ENCODE assay signal across 8 cellular contexts in the genomic region with DNA sequence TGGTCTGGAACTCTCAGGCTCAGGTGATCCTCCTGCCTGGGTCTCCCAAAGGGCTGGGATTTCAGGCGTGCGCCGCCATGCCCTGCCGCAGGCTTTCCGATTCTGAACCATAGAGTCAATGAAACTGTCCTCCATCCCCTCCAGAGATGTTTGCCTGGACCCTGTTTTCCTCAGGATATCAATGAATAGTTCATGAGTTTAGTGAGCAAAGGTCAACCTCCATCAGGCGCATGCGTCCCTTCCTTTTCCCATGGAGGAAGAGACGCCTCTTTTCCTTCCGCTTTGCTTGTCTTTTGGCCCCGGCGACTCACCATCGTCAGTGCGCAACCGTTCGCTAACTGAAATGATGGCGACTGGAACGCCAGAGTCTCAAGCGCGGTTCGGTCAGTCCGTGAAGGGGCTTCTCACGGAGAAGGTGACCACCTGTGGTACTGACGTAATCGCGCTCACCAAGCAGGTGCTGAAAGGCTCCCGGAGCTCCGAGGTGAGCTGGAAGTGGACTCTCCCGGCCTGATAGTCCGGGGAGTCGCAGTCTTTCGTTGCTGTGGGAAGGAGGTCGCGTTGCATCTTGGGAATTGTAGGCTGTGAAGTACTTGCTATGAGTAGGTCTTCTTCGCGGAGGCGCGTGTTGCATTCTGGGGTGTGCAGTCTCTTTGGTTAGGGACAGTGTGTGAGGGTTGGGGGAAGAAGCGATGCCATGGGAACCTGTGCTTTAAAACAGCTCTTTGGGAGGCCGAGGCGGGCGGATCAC. TPM values are rescaled to one million over a fixed set of nuclear protein-coding genes. Genes with fewer than 3 reads are reported as not detected.
DNase-seq lines count a peak whose midpoint lies in the region; ATAC-seq and TF ChIP-seq lines count a peak whose summit lies in the region.

A gene with protein sequence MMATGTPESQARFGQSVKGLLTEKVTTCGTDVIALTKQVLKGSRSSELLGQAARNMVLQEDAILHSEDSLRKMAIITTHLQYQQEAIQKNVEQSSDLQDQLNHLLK (plus strand): TSS at position 316 of the 751 bp plus-strand sequence. CDS start 28 bp downstream, at position 344.

- peak; percentile 95 for DNase-seq in DMS 273 (lab: John Stamatoyannopoulos, UW; ENCODE audit: unreplicated experiment)
- DNase-seq in IMR-90: peak; percentile 97
- peak; percentile 98 for DNase-seq in OCI-M1 (lab: John Stamatoyannopoulos, UW)
- DNase-seq in activated T-cell treated with anti-CD3 and anti-CD28 coated beads for 48 hours (ENCODE audit: low read depth): peak; percentile 78
- DNase-seq in epithelial cell of proximal tubule (ENCODE audit: low read depth): peak; percentile 91
- peak; percentile 95 for DNase-seq in mucosa of gallbladder (ENCODE audit: low spot score)
- peak; percentile 57 to 72 for DNase-seq in stimulated activated CD8-positive, alpha-beta memory T cell treated with anti-CD3 and anti-CD28 coated beads, Interleukin-4, amount 100 ng/mL, for 4 hours (ENCODE audit: low read depth in 2 of 2, low spot score in 1 of 2)

- TF ChIP-seq POLR2A in IMR-90 (IDR thresholded peaks at IDR 0.05; ENCODE audit: low read depth, low read length): peak; percentile 86

- peak within 1 kb of the TSS; percentile 99 for H4K91ac ChIP-seq in IMR-90 (ENCODE audit: insufficient read depth, low read depth, low read length)

- TF ChIP-seq CTCF in IMR-90 (conservative IDR thresholded peaks at IDR 0.05; ENCODE audit: low read depth, low read length) (no peak), epithelial cell of proximal tubule (conservative IDR thresholded peaks at IDR 0.05; ENCODE audit: low read depth, low read length) (no peak)

- H3K36me3 ChIP-seq in IMR-90 (ENCODE audit: control insufficient read depth, insufficient read depth, low read length): no peaks in the 10 kb centered on the region

- no peaks in the 10 kb centered on the region for H3K27me3 ChIP-seq in IMR-90 (ENCODE audit: control insufficient read depth, insufficient read depth, low read length)

- in situ Hi-C loops in IMR-90 (cut with MboI; ENCODE audit: low sequenced_read_pairs): no loop called here

- peak within 1 kb of the TSS; percentile 94; the same call in 2 of the 3 replicates for H2BK15ac ChIP-seq in IMR-90 (ENCODE audit: low read depth, low read length)

- peak within 1 kb of the TSS; percentile 98 for H3K27ac ChIP-seq in IMR-90 (ENCODE audit: insufficient read depth, low read length)

- no peaks in the 10 kb centered on the region; the same call in 1 of the 2 replicates for H4K20me1 ChIP-seq in IMR-90 (ENCODE audit: insufficient read depth, low read length)

- H3K4me1 ChIP-seq in IMR-90 (ENCODE audit: control insufficient read depth, insufficient read depth, low read length): no peaks in the 10 kb centered on the region

- H4K8ac ChIP-seq in IMR-90 (ENCODE audit: low read depth in 2 of 2, low read length in 2 of 2): peak within 1 kb of the TSS; percentile 53 to 100

- peak within 1 kb of the TSS; percentile 99 for H3K9ac ChIP-seq in IMR-90 (ENCODE audit: low read depth, low read length)

- CTCF ChIA-PET in IMR-90 (lab: Yijun Ruan, JAX): no interaction called here

- peak within 1 kb of the TSS; percentile 98 for H2BK120ac ChIP-seq in IMR-90 (ENCODE audit: low read depth, low read length)

- peak within 1 kb of the TSS; percentile 87; the same call in 1 of the 2 replicates for H2BK20ac ChIP-seq in IMR-90 (ENCODE audit: low read depth, low read length)

- no peaks in the 10 kb centered on the region for H3K9me3 ChIP-seq in IMR-90 (ENCODE audit: control insufficient read depth, insufficient read depth, low read length)

- no TSS peak for BruUV-seq in IMR-90 (replicated peaks; lab: Mats Ljungman, UMichigan)

- peak within 1 kb of the TSS; percentile 62 for H3K4me2 ChIP-seq in IMR-90 (ENCODE audit: low read depth, low read length)

- H2BK5ac ChIP-seq in IMR-90 (ENCODE audit: low read depth, low read length, poor library complexity, severe bottlenecking): peak within 1 kb of the TSS; percentile 99

- peak within 1 kb of the TSS; percentile 86 for H2AK9ac ChIP-seq in IMR-90 (replicated peaks; ENCODE audit: low read depth, low read length, poor library complexity)

- H3K9me1 ChIP-seq in IMR-90 (ENCODE audit: insufficient read depth, low read length): peaks cover 2% of the 10 kb centered on the region; the same call in 1 of the 2 replicates

- POLR2A ChIA-PET in IMR-90 (lab: Charles Lee; ENCODE audit: unreplicated experiment): interaction anchor here (0.5 to 0.6 kb wide), 2 partner anchors 32 to 651 kb away, joined by 4 to 9 read pairs; no protein-coding TSS in a partner anchor

- H3K4ac ChIP-seq in IMR-90 (ENCODE audit: low read depth, low read length): peak within 1 kb of the TSS; percentile 99

- peak within 1 kb of the TSS; percentile 95 for H3K23ac ChIP-seq in IMR-90 (ENCODE audit: low read depth, low read length)

- H4K5ac ChIP-seq in IMR-90 (ENCODE audit: low read depth, low read length): peak within 1 kb of the TSS; percentile 98

- H3K56ac ChIP-seq in IMR-90 (ENCODE audit: extremely low read depth, insufficient read depth, low read length): peak within 1 kb of the TSS; percentile 99

- peak within 1 kb of the TSS; percentile 62; the same call in 1 of the 2 replicates for H2AK5ac ChIP-seq in IMR-90 (ENCODE audit: low read depth, low read length)

- ATAC-seq in GM21528 (IDR thresholded peaks at IDR 0.05; ENCODE audit: low FRiP score, unreplicated experiment) (peak; percentile 94), IMR-90 (ENCODE audit: low read depth) (peak; percentile 98)

- peaks cover 11 to 23% of the 10 kb centered on the region in 2 experiments; a peak in 3 of 4 replicates for H3K79me1 ChIP-seq in IMR-90 (ENCODE audit: low read depth in 1 of 2, low read length in 2 of 2)

- peak within 1 kb of the TSS; percentile 96 for H3K14ac ChIP-seq in IMR-90 (replicated peaks; ENCODE audit: low read depth, low read length)

- 0% methylated on average over 25 of the region's 41 CpGs; no CpG with 5 or more reads in 1 of the 2 experiments for WGBS in IMR-90 (ENCODE audit: extremely low coverage in 2 of 2, insufficient read length in 1 of 2), 2 experiments

- intact Hi-C loops in IMR-90 (cut with micrococcal nuclease): no loop called here

- dilution Hi-C loops in IMR-90 (cut with HindIII; ENCODE audit: low sequenced_read_pairs, unreplicated experiment): no loop called here

- peak within 1 kb of the TSS; percentile 97 for H3K18ac ChIP-seq in IMR-90 (ENCODE audit: low read depth, low read length)

- peak within 1 kb of the TSS; percentile 100 for H2AFZ ChIP-seq in IMR-90 (replicated peaks; ENCODE audit: low read length, poor library complexity)

- TF ChIP-seq RAD21 in IMR-90 (IDR thresholded peaks at IDR 0.05; ENCODE audit: low read length): no peak

- H3K4me3 ChIP-seq in IMR-90 (ENCODE audit: insufficient read depth, low read depth, low read length) (peak within 1 kb of the TSS; percentile 79), epithelial cell of proximal tubule (ENCODE audit: low read depth, low read length) (peak within 1 kb of the TSS; percentile 78)

TF ChIP-seq in IMR-90, 13 proteins besides CTCF, POLR2A, EP300 and RAD21:
- TF ChIP-seq CEBPB (IDR thresholded peaks at IDR 0.05; ENCODE audit: low read depth, low read length): peak; percentile 76
- TF ChIP-seq MAFK (IDR thresholded peaks at IDR 0.05; ENCODE audit: low read depth, low read length): no peak
- TF ChIP-seq SMC3 (IDR thresholded peaks at IDR 0.05; ENCODE audit: low read depth, low read length): 0 out of 2 replicates have a peak, but pooled peaks have one; percentile 4
- TF ChIP-seq FOS (IDR thresholded peaks at IDR 0.05; ENCODE audit: low read depth, low read length): 0 out of 2 replicates have a peak, but pooled peaks have one; percentile 12
- TF ChIP-seq, protein P1, sequence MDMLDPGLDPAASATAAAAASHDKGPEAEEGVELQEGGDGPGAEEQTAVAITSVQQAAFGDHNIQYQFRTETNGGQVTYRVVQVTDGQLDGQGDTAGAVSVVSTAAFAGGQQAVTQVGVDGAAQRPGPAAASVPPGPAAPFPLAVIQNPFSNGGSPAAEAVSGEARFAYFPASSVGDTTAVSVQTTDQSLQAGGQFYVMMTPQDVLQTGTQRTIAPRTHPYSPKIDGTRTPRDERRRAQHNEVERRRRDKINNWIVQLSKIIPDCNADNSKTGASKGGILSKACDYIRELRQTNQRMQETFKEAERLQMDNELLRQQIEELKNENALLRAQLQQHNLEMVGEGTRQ (IDR thresholded peaks at IDR 0.05; ENCODE audit: low read depth, low read length): 0 out of 2 replicates have a peak, but pooled peaks have one; percentile 8
- TF ChIP-seq MAZ (IDR thresholded peaks at IDR 0.05; ENCODE audit: borderline replicate concordance, low read depth, low read length): no peak
- TF ChIP-seq MXI1 (IDR thresholded peaks at IDR 0.05; ENCODE audit: borderline replicate concordance, low read depth, low read length): 0 out of 2 replicates have a peak, but pooled peaks have one; percentile 12
- peak; percentile 67 for TF ChIP-seq RCOR1 (IDR thresholded peaks at IDR 0.05; ENCODE audit: insufficient replicate concordance, low read length)

RNA-seq across cellular contexts. Expression of the gene that starts here (rescaled TPM):
- total RNA-seq in IMR-90 (2012; rRNA removed) (8.8 and 20.3 TPM in 2 replicates), epithelial cell of proximal tubule (10.1 and 10.5 TPM in 2 replicates), mucosa of gallbladder (29.8 TPM)
- 17.4 and 19.4 TPM in 2 replicates for polyA plus RNA-seq in IMR-90 (2012; rRNA removed)
- polyA plus RNA-seq in IMR-90 (2012; cell fraction: cytosol; rRNA removed): 4.0 and 6.7 TPM in 2 replicates
- 2.3 and 8.4 TPM in 2 replicates for polyA plus RNA-seq in IMR-90 (2012; cell fraction: nucleus; rRNA removed; ENCODE audit: low replicate concordance)

Comparison
In these comparisons a context has a peak if more than half of its experiments do, and no peak if none do; other contexts are left out.
1. Peak in every context shown above with its lines: DNase-seq, ATAC-seq, H3K4me3 ChIP-seq and H3K27ac ChIP-seq.